23 cellular contexts compared by ENCODE assay signal in the genomic region with DNA sequence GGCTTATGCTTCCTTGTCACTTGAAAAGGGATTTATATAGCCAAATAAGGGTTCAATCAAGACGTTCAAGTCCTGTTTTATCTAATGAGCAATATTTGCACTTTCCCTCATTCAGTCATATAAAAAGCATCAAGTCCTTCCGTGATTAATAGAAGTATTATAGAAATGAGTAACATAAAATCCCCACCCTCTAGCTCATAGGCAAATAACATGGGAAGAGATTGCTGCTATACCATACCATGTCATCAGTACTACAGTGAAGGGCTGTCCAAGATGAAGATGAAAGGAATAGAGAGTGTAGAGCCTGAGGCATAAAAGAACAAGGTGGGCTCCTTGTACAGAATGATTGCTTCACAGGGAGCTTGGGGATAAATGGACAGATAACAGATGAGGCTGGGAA. TPM values are rescaled to one million over a fixed set of nuclear protein-coding genes. Genes with fewer than 3 reads are reported as not detected.
"Had no signal": no experiment of that assay in that cellular context is flagged by ENCODE, and none has a peak within 500 bp of the region (broad histone marks: within the 10 kb centered on the region; RNA-seq: fewer than 3 reads in every experiment).

No MANE protein-coding gene starts in this region.

- H3K27ac Mint-ChIP-seq: immature natural killer cell; natural killer cell treated with Interleukin-12 subunit alpha and Interleukin-12 subunit beta and Interleukin-15 and Interleukin-18, amount 100 ng/mL, for 72 hours; neural progenitor cell; progenitor cell of endocrine pancreas had no signal

- ATAC-seq: gastroesophageal sphincter; lower lobe of right lung; natural killer cell treated with Interleukin-12 subunit alpha and Interleukin-12 subunit beta and Interleukin-15 and Interleukin-18, amount 100 ng/mL, for 72 hours; pancreas; right cardiac atrium had no signal

- H3K9me3 ChIP-seq: pancreas, uterus had no signal

- H3K4me2 ChIP-seq: neural progenitor cell had no signal

- H3K36me3 Mint-ChIP-seq: neural progenitor cell had no signal

- H3K27me3 Mint-ChIP-seq: natural killer cell treated with Interleukin-12 subunit alpha and Interleukin-12 subunit beta and Interleukin-15 and Interleukin-18, amount 100 ng/mL, for 72 hours had no signal

- H2AFZ ChIP-seq: neural progenitor cell had no signal

- DNase-seq: effector memory CD4-positive, alpha-beta T cell; esophagus squamous epithelium; foreskin fibroblast; glutamatergic neuron; immature natural killer cell; left ventricle myocardium inferior; lower lobe of right lung; mesenchymal stem cell; midbrain; nucleus accumbens; pancreas; right cardiac atrium; small intestine; stimulated activated CD4-positive, alpha-beta T cell treated with anti-CD3 and anti-CD28 coated beads, Interleukin-12 subunit alpha, Interleukin-12 subunit beta, amount 100 ng/mL, for 4 hours; stimulated activated naive CD4-positive, alpha-beta T cell treated with Interleukin-2 at 50 U/mL for 16 hours; tibial artery; upper lobe of left lung; uterus had no signal

- H3K4me1 ChIP-seq: esophagus squamous epithelium, gastroesophageal sphincter, left ventricle myocardium inferior, lower lobe of right lung, neural progenitor cell, pancreas, tibial artery, upper lobe of left lung, uterus had no signal

- H3K4me1 Mint-ChIP-seq: immature natural killer cell, neural progenitor cell had no signal

- H3K27me3 ChIP-seq: esophagus squamous epithelium, gastroesophageal sphincter, neural progenitor cell, pancreas, tibial artery, upper lobe of left lung, uterus had no signal

- H3K4me3 Mint-ChIP-seq: immature natural killer cell; natural killer cell treated with Interleukin-12 subunit alpha and Interleukin-12 subunit beta and Interleukin-15 and Interleukin-18, amount 100 ng/mL, for 72 hours; neural progenitor cell had no signal

- H3K9ac ChIP-seq: neural progenitor cell had no signal

- H3K36me3 ChIP-seq: esophagus squamous epithelium, gastroesophageal sphincter, left ventricle myocardium inferior, lower lobe of right lung, neural progenitor cell, pancreas, tibial artery, upper lobe of left lung, uterus had no signal

- H3K4me3 ChIP-seq: esophagus squamous epithelium, gastroesophageal sphincter, left ventricle myocardium inferior, lower lobe of right lung, neural progenitor cell, pancreas, tibial artery, upper lobe of left lung, uterus had no signal

- H3K27ac ChIP-seq: epithelial cell of prostate, esophagus squamous epithelium, gastroesophageal sphincter, left ventricle myocardium inferior, lower lobe of right lung, neural progenitor cell, pancreas, tibial artery, upper lobe of left lung, uterus had no signal

RNA-seq across cellular contexts. Expression of a gene that starts 20.4 kb away (rescaled TPM):
- total RNA-seq: natural killer cell treated with Interleukin-12 subunit alpha and Interleukin-12 subunit beta and Interleukin-15 and Interleukin-18, amount 100 ng/mL, for 72 hours had no signal
- polyA plus RNA-seq: immature natural killer cell had no signal
